Comparison of ENCODE assay signal across 1 cellular context in the genomic region with DNA sequence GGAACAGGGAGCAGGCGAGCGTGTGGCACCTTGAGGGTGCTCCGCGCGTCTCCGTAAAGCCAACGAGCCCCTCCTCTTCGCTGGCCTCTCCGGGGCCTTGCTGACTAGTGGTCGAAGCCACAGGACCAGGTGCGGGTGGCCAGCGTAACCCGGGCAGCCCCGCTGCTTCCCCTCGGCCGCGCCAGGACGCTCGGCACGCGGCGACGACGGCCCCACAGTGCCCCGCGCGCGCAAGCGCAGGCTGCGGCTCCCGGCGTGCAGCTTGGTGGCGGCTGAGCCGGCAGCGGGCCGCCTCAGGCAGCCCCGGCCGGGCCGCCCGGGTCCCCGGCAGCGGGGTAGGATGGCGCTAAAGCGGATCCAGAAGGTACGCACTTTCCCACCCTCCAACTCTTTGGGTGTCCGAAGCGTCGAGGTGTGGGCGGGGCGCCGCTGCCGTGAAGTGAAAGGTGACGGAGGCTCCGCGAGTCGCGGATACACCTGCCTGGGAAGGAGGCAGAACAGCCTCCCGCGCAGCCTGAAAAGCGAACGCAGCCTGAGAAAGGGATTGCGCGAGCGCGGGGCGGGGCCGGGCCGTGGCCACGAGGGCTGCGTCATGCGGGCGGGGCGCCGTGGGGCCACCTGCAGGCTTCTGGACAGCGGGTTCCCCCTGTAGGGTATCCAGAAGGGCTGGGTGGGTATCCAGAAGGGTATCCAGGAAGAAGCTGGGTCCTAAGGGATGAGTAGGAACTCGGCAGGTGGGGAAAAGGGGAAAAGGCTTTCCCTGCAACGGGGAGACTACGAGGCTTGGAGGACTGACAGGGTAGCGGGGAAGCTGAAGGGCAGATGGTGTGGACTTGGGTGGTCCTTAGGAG.
TF ChIP-seq lines count a peak whose summit lies in the region.

A gene (plus strand): TSS at position 244 of the 851 bp plus-strand sequence. CDS start 97 bp downstream, at position 341.

TF ChIP-seq in K562, 482 proteins besides CTCF, POLR2A, EP300 and RAD21 (continued from another document and continues in another):
- TF ChIP-seq BACH1 (tag; IDR thresholded peaks at IDR 0.05) (no peak), ATF1 (CRISPR knock-in tag; IDR thresholded peaks at IDR 0.05) (0 out of 2 replicates have a peak, but pooled peaks have one; percentile 15), ATF1 (tag; IDR thresholded peaks at IDR 0.05) (peak; percentile 91), NCOA1 (IDR thresholded peaks at IDR 0.05; ENCODE audit: low read depth) (no peak), CSDE1 (IDR thresholded peaks at IDR 0.05) (no peak), RB1 (IDR thresholded peaks at IDR 0.05; ENCODE audit: low read depth) (peak; percentile 85), ARHGAP35 (IDR thresholded peaks at IDR 0.05; ENCODE audit: partially characterized antibody) (no peak), HNRNPLL (IDR thresholded peaks at IDR 0.05; ENCODE audit: low read depth, low read length, poor library complexity, severe bottlenecking) (peak; percentile 85), SETDB1 (IDR thresholded peaks at IDR 0.05; ENCODE audit: low read length) (no peak), BRF1 (IDR thresholded peaks at IDR 0.05; ENCODE audit: borderline replicate concordance, extremely low read depth, insufficient read length) (no peak), ZNF584 (CRISPR knock-in tag; IDR thresholded peaks at IDR 0.05; ENCODE audit: low read depth) (0 out of 2 replicates have a peak, but pooled peaks have one; percentile 68), NFE2 (IDR thresholded peaks at IDR 0.05; ENCODE audit: low read depth) (peak; percentile 69), ESRRA (IDR thresholded peaks at IDR 0.05; ENCODE audit: borderline replicate concordance, low read depth) (peak; percentile 65), TAF15 (IDR thresholded peaks at IDR 0.05; ENCODE audit: low read depth, low read length) (no peak), PTBP1 (IDR thresholded peaks at IDR 0.05; ENCODE audit: low read depth, low read length) (no peak), MEF2A (IDR thresholded peaks at IDR 0.05; ENCODE audit: control insufficient read depth, low read depth, low read length) (no peak), THRAP3 (IDR thresholded peaks at IDR 0.05; ENCODE audit: borderline replicate concordance) (no peak), ZSCAN29 (IDR thresholded peaks at IDR 0.05) (0 out of 2 replicates have a peak, but pooled peaks have one; percentile 46), HMGN3 (IDR thresholded peaks at IDR 0.05; ENCODE audit: borderline replicate concordance, extremely low read depth, insufficient read length, low read depth, low read length) (peak; percentile 90), NR4A1 (CRISPR knock-in tag; IDR thresholded peaks at IDR 0.05) (no peak), NR4A1 (tag; IDR thresholded peaks at IDR 0.05) (peak; percentile 80; the same call in 1 of the 2 replicates), PTRF (tag; IDR thresholded peaks at IDR 0.05) (no peak), SNRNP70 (optimal IDR thresholded peaks at IDR 0.05; ENCODE audit: low read depth, low read length) (no peak), CHD2 (IDR thresholded peaks at IDR 0.05; ENCODE audit: low read depth, low read length) (peak; percentile 41), ZNF717 (CRISPR knock-in tag; IDR thresholded peaks at IDR 0.05) (no peak)
- TF ChIP-seq, protein P1, sequence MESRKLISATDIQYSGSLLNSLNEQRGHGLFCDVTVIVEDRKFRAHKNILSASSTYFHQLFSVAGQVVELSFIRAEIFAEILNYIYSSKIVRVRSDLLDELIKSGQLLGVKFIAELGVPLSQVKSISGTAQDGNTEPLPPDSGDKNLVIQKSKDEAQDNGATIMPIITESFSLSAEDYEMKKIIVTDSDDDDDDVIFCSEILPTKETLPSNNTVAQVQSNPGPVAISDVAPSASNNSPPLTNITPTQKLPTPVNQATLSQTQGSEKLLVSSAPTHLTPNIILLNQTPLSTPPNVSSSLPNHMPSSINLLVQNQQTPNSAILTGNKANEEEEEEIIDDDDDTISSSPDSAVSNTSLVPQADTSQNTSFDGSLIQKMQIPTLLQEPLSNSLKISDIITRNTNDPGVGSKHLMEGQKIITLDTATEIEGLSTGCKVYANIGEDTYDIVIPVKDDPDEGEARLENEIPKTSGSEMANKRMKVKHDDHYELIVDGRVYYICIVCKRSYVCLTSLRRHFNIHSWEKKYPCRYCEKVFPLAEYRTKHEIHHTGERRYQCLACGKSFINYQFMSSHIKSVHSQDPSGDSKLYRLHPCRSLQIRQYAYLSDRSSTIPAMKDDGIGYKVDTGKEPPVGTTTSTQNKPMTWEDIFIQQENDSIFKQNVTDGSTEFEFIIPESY (CRISPR knock-in tag; IDR thresholded peaks at IDR 0.05), result peak; percentile 76
- TF ChIP-seq, protein P2, sequence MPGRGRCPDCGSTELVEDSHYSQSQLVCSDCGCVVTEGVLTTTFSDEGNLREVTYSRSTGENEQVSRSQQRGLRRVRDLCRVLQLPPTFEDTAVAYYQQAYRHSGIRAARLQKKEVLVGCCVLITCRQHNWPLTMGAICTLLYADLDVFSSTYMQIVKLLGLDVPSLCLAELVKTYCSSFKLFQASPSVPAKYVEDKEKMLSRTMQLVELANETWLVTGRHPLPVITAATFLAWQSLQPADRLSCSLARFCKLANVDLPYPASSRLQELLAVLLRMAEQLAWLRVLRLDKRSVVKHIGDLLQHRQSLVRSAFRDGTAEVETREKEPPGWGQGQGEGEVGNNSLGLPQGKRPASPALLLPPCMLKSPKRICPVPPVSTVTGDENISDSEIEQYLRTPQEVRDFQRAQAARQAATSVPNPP (IDR thresholded peaks at IDR 0.05; ENCODE audit: borderline replicate concordance, insufficient read depth, insufficient read length), result no peak
- TF ChIP-seq, protein P3, sequence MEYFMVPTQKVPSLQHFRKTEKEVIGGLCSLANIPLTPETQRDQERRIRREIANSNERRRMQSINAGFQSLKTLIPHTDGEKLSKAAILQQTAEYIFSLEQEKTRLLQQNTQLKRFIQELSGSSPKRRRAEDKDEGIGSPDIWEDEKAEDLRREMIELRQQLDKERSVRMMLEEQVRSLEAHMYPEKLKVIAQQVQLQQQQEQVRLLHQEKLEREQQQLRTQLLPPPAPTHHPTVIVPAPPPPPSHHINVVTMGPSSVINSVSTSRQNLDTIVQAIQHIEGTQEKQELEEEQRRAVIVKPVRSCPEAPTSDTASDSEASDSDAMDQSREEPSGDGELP (CRISPR knock-in tag; IDR thresholded peaks at IDR 0.05; ENCODE audit: borderline replicate concordance), result peak; percentile 82; the same call in 1 of the 2 replicates
- TF ChIP-seq, protein P4, sequence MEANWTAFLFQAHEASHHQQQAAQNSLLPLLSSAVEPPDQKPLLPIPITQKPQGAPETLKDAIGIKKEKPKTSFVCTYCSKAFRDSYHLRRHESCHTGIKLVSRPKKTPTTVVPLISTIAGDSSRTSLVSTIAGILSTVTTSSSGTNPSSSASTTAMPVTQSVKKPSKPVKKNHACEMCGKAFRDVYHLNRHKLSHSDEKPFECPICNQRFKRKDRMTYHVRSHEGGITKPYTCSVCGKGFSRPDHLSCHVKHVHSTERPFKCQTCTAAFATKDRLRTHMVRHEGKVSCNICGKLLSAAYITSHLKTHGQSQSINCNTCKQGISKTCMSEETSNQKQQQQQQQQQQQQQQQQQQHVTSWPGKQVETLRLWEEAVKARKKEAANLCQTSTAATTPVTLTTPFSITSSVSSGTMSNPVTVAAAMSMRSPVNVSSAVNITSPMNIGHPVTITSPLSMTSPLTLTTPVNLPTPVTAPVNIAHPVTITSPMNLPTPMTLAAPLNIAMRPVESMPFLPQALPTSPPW (CRISPR knock-in tag; IDR thresholded peaks at IDR 0.05), result peak; percentile 82
- TF ChIP-seq, protein P5, sequence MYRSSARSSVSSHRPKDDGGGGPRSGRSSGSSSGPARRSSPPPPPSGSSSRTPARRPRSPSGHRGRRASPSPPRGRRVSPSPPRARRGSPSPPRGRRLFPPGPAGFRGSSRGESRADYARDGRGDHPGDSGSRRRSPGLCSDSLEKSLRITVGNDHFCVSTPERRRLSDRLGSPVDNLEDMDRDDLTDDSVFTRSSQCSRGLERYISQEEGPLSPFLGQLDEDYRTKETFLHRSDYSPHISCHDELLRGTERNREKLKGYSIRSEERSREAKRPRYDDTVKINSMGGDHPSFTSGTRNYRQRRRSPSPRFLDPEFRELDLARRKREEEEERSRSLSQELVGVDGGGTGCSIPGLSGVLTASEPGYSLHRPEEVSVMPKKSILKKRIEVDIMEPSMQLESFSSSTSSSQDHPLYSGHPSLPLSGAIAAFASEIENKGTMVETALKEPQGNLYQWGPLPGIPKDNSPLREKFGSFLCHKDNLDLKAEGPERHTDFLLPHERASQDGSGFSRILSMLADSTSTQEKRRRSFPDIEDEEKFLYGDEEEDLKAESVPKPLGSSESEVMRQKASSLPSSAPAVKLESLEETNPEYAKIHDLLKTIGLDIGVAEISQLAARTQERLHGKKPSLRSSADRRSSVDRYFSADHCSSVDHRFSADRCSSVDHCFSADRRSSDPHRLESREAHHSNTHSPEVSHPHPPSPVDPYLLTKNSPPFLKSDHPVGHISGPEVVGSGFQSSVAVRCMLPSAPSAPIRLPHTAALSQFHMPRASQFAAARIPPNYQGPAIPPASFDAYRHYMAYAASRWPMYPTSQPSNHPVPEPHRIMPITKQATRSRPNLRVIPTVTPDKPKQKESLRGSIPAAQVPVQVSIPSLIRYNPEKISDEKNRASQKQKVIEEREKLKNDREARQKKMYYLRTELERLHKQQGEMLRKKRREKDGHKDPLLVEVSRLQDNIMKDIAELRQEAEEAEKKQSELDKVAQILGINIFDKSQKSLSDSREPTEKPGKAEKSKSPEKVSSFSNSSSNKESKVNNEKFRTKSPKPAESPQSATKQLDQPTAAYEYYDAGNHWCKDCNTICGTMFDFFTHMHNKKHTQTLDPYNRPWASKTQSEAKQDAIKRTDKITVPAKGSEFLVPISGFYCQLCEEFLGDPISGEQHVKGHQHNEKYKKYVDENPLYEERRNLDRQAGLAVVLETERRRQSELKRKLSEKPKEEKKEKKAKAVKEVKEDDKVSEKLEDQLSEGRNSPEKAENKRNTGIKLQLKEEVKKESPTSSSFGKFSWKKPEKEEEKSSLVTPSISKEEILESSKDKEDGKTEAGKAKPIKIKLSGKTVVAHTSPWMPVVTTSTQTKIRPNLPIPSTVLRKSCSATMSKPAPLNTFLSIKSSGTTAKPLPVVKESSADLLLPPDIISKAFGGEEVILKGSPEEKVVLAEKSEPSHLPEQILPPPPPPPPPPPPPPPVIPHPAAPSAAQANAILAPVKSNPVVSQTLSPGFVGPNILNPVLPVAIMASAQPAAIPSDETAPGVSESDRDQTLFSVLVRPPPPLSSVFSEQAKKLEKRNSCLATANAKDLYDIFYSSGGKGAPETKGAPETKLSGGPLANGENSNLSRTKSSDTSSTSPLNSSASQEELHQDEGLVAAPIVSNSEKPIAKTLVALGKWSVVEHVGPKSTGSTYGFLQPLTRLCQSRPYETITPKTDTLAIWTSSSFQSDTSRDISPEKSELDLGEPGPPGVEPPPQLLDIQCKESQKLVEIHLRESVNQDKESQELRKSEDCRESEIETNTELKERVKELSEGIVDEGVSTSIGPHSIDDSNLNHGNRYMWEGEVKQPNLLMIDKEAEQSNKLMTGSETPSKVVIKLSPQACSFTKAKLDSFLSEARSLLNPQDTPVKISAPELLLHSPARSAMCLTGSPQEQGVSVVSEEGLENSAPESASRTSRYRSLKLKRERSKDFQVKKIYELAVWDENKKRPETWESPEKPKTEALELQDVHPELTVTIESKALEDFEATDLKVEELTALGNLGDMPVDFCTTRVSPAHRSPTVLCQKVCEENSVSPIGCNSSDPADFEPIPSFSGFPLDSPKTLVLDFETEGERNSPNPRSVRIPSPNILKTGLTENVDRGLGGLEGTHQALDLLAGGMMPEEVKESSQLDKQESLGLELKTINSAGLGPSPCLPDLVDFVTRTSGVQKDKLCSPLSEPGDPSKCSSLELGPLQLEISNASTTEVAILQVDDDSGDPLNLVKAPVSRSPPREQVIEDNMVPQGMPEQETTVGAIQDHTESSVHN (IDR thresholded peaks at IDR 0.05; ENCODE audit: borderline replicate concordance in 1 of 2, low read depth in 1 of 2), result no peak
- TF ChIP-seq, protein P6, sequence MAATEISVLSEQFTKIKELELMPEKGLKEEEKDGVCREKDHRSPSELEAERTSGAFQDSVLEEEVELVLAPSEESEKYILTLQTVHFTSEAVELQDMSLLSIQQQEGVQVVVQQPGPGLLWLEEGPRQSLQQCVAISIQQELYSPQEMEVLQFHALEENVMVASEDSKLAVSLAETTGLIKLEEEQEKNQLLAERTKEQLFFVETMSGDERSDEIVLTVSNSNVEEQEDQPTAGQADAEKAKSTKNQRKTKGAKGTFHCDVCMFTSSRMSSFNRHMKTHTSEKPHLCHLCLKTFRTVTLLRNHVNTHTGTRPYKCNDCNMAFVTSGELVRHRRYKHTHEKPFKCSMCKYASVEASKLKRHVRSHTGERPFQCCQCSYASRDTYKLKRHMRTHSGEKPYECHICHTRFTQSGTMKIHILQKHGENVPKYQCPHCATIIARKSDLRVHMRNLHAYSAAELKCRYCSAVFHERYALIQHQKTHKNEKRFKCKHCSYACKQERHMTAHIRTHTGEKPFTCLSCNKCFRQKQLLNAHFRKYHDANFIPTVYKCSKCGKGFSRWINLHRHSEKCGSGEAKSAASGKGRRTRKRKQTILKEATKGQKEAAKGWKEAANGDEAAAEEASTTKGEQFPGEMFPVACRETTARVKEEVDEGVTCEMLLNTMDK (IDR thresholded peaks at IDR 0.05; ENCODE audit: borderline replicate concordance, insufficient read depth, low read depth, low read length, poor library complexity, severe bottlenecking), result no peak
- TF ChIP-seq, protein P7, sequence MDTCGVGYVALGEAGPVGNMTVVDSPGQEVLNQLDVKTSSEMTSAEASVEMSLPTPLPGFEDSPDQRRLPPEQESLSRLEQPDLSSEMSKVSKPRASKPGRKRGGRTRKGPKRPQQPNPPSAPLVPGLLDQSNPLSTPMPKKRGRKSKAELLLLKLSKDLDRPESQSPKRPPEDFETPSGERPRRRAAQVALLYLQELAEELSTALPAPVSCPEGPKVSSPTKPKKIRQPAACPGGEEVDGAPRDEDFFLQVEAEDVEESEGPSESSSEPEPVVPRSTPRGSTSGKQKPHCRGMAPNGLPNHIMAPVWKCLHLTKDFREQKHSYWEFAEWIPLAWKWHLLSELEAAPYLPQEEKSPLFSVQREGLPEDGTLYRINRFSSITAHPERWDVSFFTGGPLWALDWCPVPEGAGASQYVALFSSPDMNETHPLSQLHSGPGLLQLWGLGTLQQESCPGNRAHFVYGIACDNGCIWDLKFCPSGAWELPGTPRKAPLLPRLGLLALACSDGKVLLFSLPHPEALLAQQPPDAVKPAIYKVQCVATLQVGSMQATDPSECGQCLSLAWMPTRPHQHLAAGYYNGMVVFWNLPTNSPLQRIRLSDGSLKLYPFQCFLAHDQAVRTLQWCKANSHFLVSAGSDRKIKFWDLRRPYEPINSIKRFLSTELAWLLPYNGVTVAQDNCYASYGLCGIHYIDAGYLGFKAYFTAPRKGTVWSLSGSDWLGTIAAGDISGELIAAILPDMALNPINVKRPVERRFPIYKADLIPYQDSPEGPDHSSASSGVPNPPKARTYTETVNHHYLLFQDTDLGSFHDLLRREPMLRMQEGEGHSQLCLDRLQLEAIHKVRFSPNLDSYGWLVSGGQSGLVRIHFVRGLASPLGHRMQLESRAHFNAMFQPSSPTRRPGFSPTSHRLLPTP (IDR thresholded peaks at IDR 0.05; ENCODE audit: borderline replicate concordance, extremely low read depth, insufficient read length), result no peak
